ENCODE assay signal across 14 cellular contexts in genomic region chr12:6124411-6125151, GRCh38.
DNase-seq lines count a peak whose midpoint lies in the region; ATAC-seq lines count a peak whose summit lies in the region.
"Had no signal": no experiment of that assay in that cellular context is flagged by ENCODE, and none has a peak within 500 bp of the region (broad histone marks: within the 10 kb centered on the region; RNA-seq: fewer than 3 reads in every experiment).

VWF (minus strand) TSS chr12:6124670; CDS start chr12:6123196, 1,474 bp downstream.

- H3K27ac ChIP-seq in caudate nucleus (ENCODE audit: low read depth, low read length): peak within 1 kb of the TSS; percentile 73
- H3K27ac ChIP-seq: epithelial cell of prostate, VCaP had no signal

- no peak for ATAC-seq in HG02870 (IDR thresholded peaks at IDR 0.05; ENCODE audit: unreplicated experiment)

- DNase-seq in ELF-1 (ENCODE audit: low read depth, low spot score) (peak; percentile 66), caudate nucleus (lab: John Stamatoyannopoulos, UW) (no peak), islet precursor cell (peak; percentile 56), retina (peak; percentile 31), AG08395 (ENCODE audit: low spot score) (no peak), superior temporal gyrus (ENCODE audit: extremely low spot score) (no peak)
- DNase-seq in stimulated activated CD4-positive, alpha-beta T cell treated with anti-CD3 and anti-CD28 coated beads, Interleukin-2, amount 100 ng/mL, for 24 hours: no peak
- DNase-seq: activated gamma-delta T cell treated with Interleukin-2 at 50 U/mL for 16 hours, HCEC 1CT, kidney glomerular epithelial cell, NCI-H1417 treated with DMSO at 0.1 percent for 48 hours had no signal

Comparison
In these comparisons a context has a peak if more than half of its experiments do, and no peak if none do; other contexts are left out.
1. DNase-seq: peak in ELF-1 (single experiment), islet precursor cell (single experiment) and retina (single experiment); none in caudate nucleus (0 of 61), stimulated activated CD4-positive, alpha-beta T cell treated with anti-CD3 and anti-CD28 coated beads, Interleukin-2, amount 100 ng/mL, for 24 hours (0 of 2), AG08395 (single experiment) and superior temporal gyrus (single experiment).